In genomic region chr1:64922336-64922735, GRCh38 we compare ENCODE assay signal across 12 cellular contexts. TPM values are rescaled to one million over a fixed set of nuclear protein-coding genes. Genes with fewer than 3 reads are reported as not detected.
DNase-seq lines count a peak whose midpoint lies in the region; ATAC-seq lines count a peak whose summit lies in the region.
"Had no signal": no experiment of that assay in that cellular context is flagged by ENCODE, and none has a peak within 500 bp of the region (broad histone marks: within the 10 kb centered on the region; RNA-seq: fewer than 3 reads in every experiment).

No MANE protein-coding gene starts in this region.

- peak; percentile 48 for ATAC-seq in HG02610 (IDR thresholded peaks at IDR 0.05; ENCODE audit: unreplicated experiment)
- ATAC-seq in stimulated activated memory B cell treated with anti-CD40 and anti-IgM and Interleukin-4, amounts not matched to agents 10 μg/mL and 1 μg/mL and 100 μg/mL, for 72 hours: peak; percentile 36
- no peak for ATAC-seq in GM21619 (IDR thresholded peaks at IDR 0.05; ENCODE audit: unreplicated experiment)
- no peak for ATAC-seq in HG03196 (IDR thresholded peaks at IDR 0.05; ENCODE audit: unreplicated experiment)
- ATAC-seq in GM21825 (IDR thresholded peaks at IDR 0.05; ENCODE audit: unreplicated experiment): no peak
- ATAC-seq: body of pancreas had no signal

- peak overlapping the region; percentile 92 for H3K27ac Mint-ChIP-seq in activated T-cell treated with anti-CD3 and anti-CD28 coated beads, Interleukin-2, amount 50 U/mL, for 24 hours
- peak overlapping the region; percentile 18 for H3K27ac Mint-ChIP-seq in stimulated activated memory B cell treated with anti-CD40 and anti-IgM and Interleukin-4, amounts not matched to agents 10 μg/mL and 1 μg/mL and 100 μg/mL, for 72 hours
- H3K27ac Mint-ChIP-seq: IgD-negative memory B cell had no signal

- H3K27me3 Mint-ChIP-seq in activated T-cell treated with anti-CD3 and anti-CD28 coated beads, Interleukin-2, amount 50 U/mL, for 24 hours: no peaks in the 10 kb centered on the region
- H3K27me3 Mint-ChIP-seq in stimulated activated memory B cell treated with anti-CD40 and anti-IgM and Interleukin-4, amounts not matched to agents 10 μg/mL and 1 μg/mL and 100 μg/mL, for 72 hours: no peaks in the 10 kb centered on the region
- H3K27me3 Mint-ChIP-seq: IgD-negative memory B cell had no signal

- H3K9me3 Mint-ChIP-seq in activated T-cell treated with anti-CD3 and anti-CD28 coated beads, Interleukin-2, amount 50 U/mL, for 24 hours: no peaks in the 10 kb centered on the region
- H3K9me3 Mint-ChIP-seq in stimulated activated memory B cell treated with anti-CD40 and anti-IgM and Interleukin-4, amounts not matched to agents 10 μg/mL and 1 μg/mL and 100 μg/mL, for 72 hours: no peaks in the 10 kb centered on the region
- H3K9me3 Mint-ChIP-seq: IgD-negative memory B cell had no signal

- H3K4me1 Mint-ChIP-seq in activated T-cell treated with anti-CD3 and anti-CD28 coated beads, Interleukin-2, amount 50 U/mL, for 24 hours (ENCODE audit: low read depth): peaks cover 97% of the 10 kb centered on the region
- peaks cover 95% of the 10 kb centered on the region for H3K4me1 Mint-ChIP-seq in stimulated activated memory B cell treated with anti-CD40 and anti-IgM and Interleukin-4, amounts not matched to agents 10 μg/mL and 1 μg/mL and 100 μg/mL, for 72 hours

- peak overlapping the region; percentile 38 for H3K4me3 Mint-ChIP-seq in activated T-cell treated with anti-CD3 and anti-CD28 coated beads, Interleukin-2, amount 50 U/mL, for 24 hours
- peak overlapping the region; percentile 12 for H3K4me3 Mint-ChIP-seq in stimulated activated memory B cell treated with anti-CD40 and anti-IgM and Interleukin-4, amounts not matched to agents 10 μg/mL and 1 μg/mL and 100 μg/mL, for 72 hours

- H3K36me3 Mint-ChIP-seq in activated T-cell treated with anti-CD3 and anti-CD28 coated beads, Interleukin-2, amount 50 U/mL, for 24 hours (ENCODE audit: low read depth): peaks cover 28% of the 10 kb centered on the region
- H3K36me3 Mint-ChIP-seq in stimulated activated memory B cell treated with anti-CD40 and anti-IgM and Interleukin-4, amounts not matched to agents 10 μg/mL and 1 μg/mL and 100 μg/mL, for 72 hours: peaks cover 20% of the 10 kb centered on the region

- no peak for DNase-seq in activated T-cell treated with anti-CD3 and anti-CD28 coated beads, Interleukin-2, amount 50 U/mL, for 24 hours
- no peak for DNase-seq in activated T-cell treated with anti-CD3 and anti-CD28 coated beads, Interleukin-2, amount 50 U/mL, for 1 hour
- peak; percentile 20 for DNase-seq in dermis blood vessel endothelial cell
- DNase-seq: body of pancreas, hypothalamus, NCI-H774 had no signal

RNA-seq across cellular contexts. Expression of gene JAK1, which starts 44.0 kb away (rescaled TPM):
- total RNA-seq in dermis blood vessel endothelial cell: 254 and 314 TPM in 2 replicates

Comparison
In these comparisons a context has a peak if more than half of its experiments do, and no peak if none do; other contexts are left out.
1. ATAC-seq: peak in HG02610 (single experiment) and stimulated activated memory B cell treated with anti-CD40 and anti-IgM and Interleukin-4, amounts not matched to agents 10 μg/mL and 1 μg/mL and 100 μg/mL, for 72 hours (single experiment); none in GM21619 (single experiment), HG03196 (single experiment) and GM21825 (single experiment).